ENCODE assay signal across 23 cellular contexts in the genomic region with DNA sequence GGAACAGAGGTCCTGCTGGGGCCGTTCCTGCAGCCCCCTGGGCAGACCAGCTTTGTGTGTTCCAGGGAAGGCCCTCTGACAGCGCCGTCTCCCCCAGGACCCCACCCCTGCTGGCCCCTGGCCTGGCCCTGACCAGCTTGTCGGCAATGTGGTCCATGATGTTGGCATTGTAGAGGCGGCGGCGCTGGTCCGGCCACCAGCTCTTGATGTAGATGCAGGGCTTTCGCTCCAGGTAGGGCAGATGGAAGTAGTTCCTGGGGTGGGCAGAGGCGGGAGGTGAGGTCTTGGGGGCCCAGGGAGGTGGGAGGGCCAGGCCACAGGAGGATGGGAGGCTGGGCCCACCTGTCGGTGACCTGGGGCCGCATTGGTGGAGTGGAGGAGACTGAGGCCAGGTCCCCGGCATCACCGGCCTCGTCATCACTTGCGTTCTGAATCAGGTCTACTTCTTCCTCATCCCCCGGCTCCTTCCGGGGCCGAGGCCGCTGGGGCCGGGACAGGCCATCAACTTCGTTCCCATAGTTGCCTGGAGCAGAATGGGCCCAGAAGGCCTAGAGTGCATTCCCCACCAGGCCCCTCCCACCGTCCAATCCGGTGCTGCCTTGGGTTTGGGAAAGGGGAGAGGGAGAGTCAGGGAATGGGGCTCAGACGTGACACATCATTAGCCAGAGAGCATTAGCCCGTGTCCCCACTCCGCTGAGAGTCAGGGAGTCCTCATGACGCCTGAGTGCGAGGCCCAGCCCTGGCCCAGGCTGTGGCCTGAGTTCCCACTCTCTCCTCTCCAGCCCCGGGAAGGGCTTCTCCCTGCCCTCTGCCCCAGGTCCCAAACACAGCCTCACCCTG. TPM values are rescaled to one million over a fixed set of nuclear protein-coding genes. Genes with fewer than 3 reads are reported as not detected.
"Had no signal": no experiment of that assay in that cellular context is flagged by ENCODE, and none has a peak within 500 bp of the region (broad histone marks: within the 10 kb centered on the region; RNA-seq: fewer than 3 reads in every experiment).

No MANE protein-coding gene starts in this region.

- H3K36me3 Mint-ChIP-seq: activated CD4-positive, alpha-beta memory T cell treated with anti-CD3 and anti-CD28 coated beads for 36 hours; activated naive CD4-positive, alpha-beta T cell treated with anti-CD3 and anti-CD28 coated beads, Interleukin-2, amount 50 U/mL, for 72 hours had no signal

- ATAC-seq: activated naive CD4-positive, alpha-beta T cell treated with anti-CD3 and anti-CD28 coated beads, Interleukin-2, amount 50 U/mL, for 72 hours; activated T-cell treated with anti-CD3 and anti-CD28 coated beads, Interleukin-2, amount 50 U/mL, for 4 hours; PC-3; T-helper 17 cell had no signal

- H3K4me3 Mint-ChIP-seq: activated CD4-positive, alpha-beta memory T cell treated with anti-CD3 and anti-CD28 coated beads for 36 hours; activated CD4-positive, alpha-beta T cell treated with anti-CD3 and anti-CD28 coated beads, Interleukin-2, amount 10 ng/mL, durations not matched to agents 7 days and 5 days; activated T-cell treated with anti-CD3 and anti-CD28 coated beads, Interleukin-2, amount 50 U/mL, for 4 hours; T-helper 17 cell had no signal

- H3K9me3 Mint-ChIP-seq: activated CD4-positive, alpha-beta memory T cell treated with anti-CD3 and anti-CD28 coated beads for 36 hours; activated CD4-positive, alpha-beta T cell treated with anti-CD3 and anti-CD28 coated beads, Interleukin-2, amount 10 ng/mL, durations not matched to agents 7 days and 5 days; activated naive CD4-positive, alpha-beta T cell treated with anti-CD3 and anti-CD28 coated beads, Interleukin-2, amount 50 U/mL, for 72 hours; activated T-cell treated with anti-CD3 and anti-CD28 coated beads, Interleukin-2, amount 50 U/mL, for 4 hours had no signal

- H3K27me3 Mint-ChIP-seq: activated CD4-positive, alpha-beta memory T cell treated with anti-CD3 and anti-CD28 coated beads for 36 hours; activated CD4-positive, alpha-beta T cell treated with anti-CD3 and anti-CD28 coated beads, Interleukin-2, amount 10 ng/mL, durations not matched to agents 7 days and 5 days had no signal

- DNase-seq: activated CD4-positive, alpha-beta memory T cell treated with anti-CD3 and anti-CD28 coated beads for 36 hours; activated CD4-positive, alpha-beta T cell treated with anti-CD3 and anti-CD28 coated beads, Interleukin-2, amount 10 ng/mL, durations not matched to agents 7 days and 5 days; activated CD4-positive, CD25-positive, alpha-beta regulatory T cell; activated CD8-positive, alpha-beta memory T cell treated with anti-CD3 and anti-CD28 coated beads for 24 hours; activated effector memory CD4-positive, alpha-beta T cell treated with anti-CD3 and anti-CD28 coated beads, Interleukin-2, amount 50 U/mL, for 16 hours; activated naive CD4-positive, alpha-beta T cell treated with Interleukin-2 at 50 U/mL for 16 hours; activated T-cell treated with anti-CD3 and anti-CD28 coated beads, Interleukin-2, amount 50 U/mL, for 4 hours; anterior cingulate cortex; Karpas-422; MM.1S; NCI-H1105; NCI-H1436; NCI-H187; NCI-H2081; NCI-H510A treated with DMSO at 0.1 percent for 48 hours; NCI-H69; NK-92 treated with Interleukin-12 subunit alpha and Interleukin-12 subunit beta, amount 100 ng/mL, for 24 hours; PC-3; SIG-M5; T-helper 17 cell; T-helper 9 cell had no signal

- H3K27ac Mint-ChIP-seq: activated CD4-positive, alpha-beta memory T cell treated with anti-CD3 and anti-CD28 coated beads for 36 hours; activated CD4-positive, alpha-beta T cell treated with anti-CD3 and anti-CD28 coated beads, Interleukin-2, amount 10 ng/mL, durations not matched to agents 7 days and 5 days; activated naive CD4-positive, alpha-beta T cell treated with anti-CD3 and anti-CD28 coated beads, Interleukin-2, amount 50 U/mL, for 72 hours; T-helper 17 cell had no signal

RNA-seq across cellular contexts. Expression of a gene that starts 1.4 kb away (rescaled TPM):
- total RNA-seq: cardiac septum, PC-3 had no signal
